Comparison of ENCODE assay signal across 27 cellular contexts in the genomic region with DNA sequence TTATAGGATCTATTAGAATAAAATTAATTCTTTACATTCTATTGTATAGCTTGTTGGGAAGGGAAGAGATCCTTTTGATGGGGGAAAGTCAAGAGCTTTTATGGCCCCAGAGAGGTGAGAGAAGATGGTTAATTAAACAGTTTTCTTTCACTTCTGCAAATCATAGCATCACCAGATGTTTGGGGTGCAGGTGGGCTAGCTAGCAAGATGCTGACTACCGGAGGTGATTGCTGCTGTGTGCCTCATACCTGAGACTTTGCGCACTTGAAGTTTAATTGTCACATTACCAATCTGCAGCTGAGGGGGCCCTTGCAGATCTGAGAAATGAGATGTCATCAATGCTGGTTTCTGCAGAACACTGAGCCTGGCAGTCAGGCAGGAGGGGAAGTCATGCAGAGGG.
"Had no signal": no experiment of that assay in that cellular context is flagged by ENCODE, and none has a peak within 500 bp of the region (broad histone marks: within the 10 kb centered on the region; RNA-seq: fewer than 3 reads in every experiment).

No MANE protein-coding gene starts in this region.

- H3K27ac ChIP-seq: ascending aorta, breast epithelium, cardiac muscle cell, colonic mucosa had no signal

- H3K36me3 ChIP-seq: ascending aorta, breast epithelium, cardiac muscle cell, colonic mucosa had no signal

- H3K4me1 ChIP-seq: ascending aorta, breast epithelium, colonic mucosa had no signal

- H3K27me3 ChIP-seq: ascending aorta, breast epithelium, colonic mucosa had no signal

- DNase-seq: activated CD4-positive, alpha-beta memory T cell treated with anti-CD3 and anti-CD28 coated beads for 36 hours; activated CD4-positive, alpha-beta T cell treated with anti-CD3 and anti-CD28 coated beads for 36 hours; activated CD4-positive, alpha-beta T cell treated with anti-CD3 and anti-CD28 coated beads, Interleukin-2, amount 10 ng/mL, durations not matched to agents 24 days and 14 days; activated CD4-positive, CD25-positive, alpha-beta regulatory T cell; activated CD4-positive, CD25-positive, alpha-beta regulatory T cell treated with anti-CD3 and anti-CD28 coated beads, Interleukin-2, amount 50 U/mL, for 72 hours; activated CD8-positive, alpha-beta memory T cell treated with anti-CD3 and anti-CD28 coated beads, Interleukin-2, amount 10 ng/mL, durations not matched to agents 7 days and 5 days; activated CD8-positive, alpha-beta memory T cell treated with anti-CD3 and anti-CD28 coated beads, Interleukin-2, amount 50 U/mL, for 4 hours; activated CD8-positive, alpha-beta T cell treated with anti-CD3 and anti-CD28 coated beads, Interleukin-2, amount 10 ng/mL, durations not matched to agents 7 days and 5 days; activated effector memory CD4-positive, alpha-beta T cell treated with Interleukin-2 at 50 U/mL for 16 hours; activated gamma-delta T cell treated with Interleukin-2 at 50 U/mL for 16 hours; activated naive CD4-positive, alpha-beta T cell treated with Interleukin-2 at 50 U/mL for 16 hours; activated naive CD8-positive, alpha-beta T cell treated with anti-CD3 and anti-CD28 coated beads for 36 hours; activated naive CD8-positive, alpha-beta T cell treated with anti-CD3 and anti-CD28 coated beads, Interleukin-2, amount 50 U/mL, for 24 hours; activated T-cell treated with anti-CD3 and anti-CD28 coated beads for 4 hours; activated T-cell treated with anti-CD3 and anti-CD28 coated beads, Interleukin-2, amount 50 U/mL, for 24 hours; activated T-cell treated with anti-CD3 and anti-CD28 coated beads, Interleukin-2, amount 50 U/mL, for 72 hours; central memory CD4-positive, alpha-beta T cell; cerebellar nuclear complex; colonic mucosa; effector CD8-positive, alpha-beta T cell; endodermal cell; head of caudate nucleus had no signal

- H3K9me3 ChIP-seq: ascending aorta, breast epithelium, colonic mucosa had no signal

- ATAC-seq: activated CD4-positive, alpha-beta T cell treated with anti-CD3 and anti-CD28 coated beads for 36 hours; activated CD8-positive, alpha-beta memory T cell treated with anti-CD3 and anti-CD28 coated beads, Interleukin-2, amount 10 ng/mL, durations not matched to agents 7 days and 5 days; activated CD8-positive, alpha-beta T cell treated with anti-CD3 and anti-CD28 coated beads, Interleukin-2, amount 10 ng/mL, durations not matched to agents 7 days and 5 days; activated naive CD8-positive, alpha-beta T cell treated with anti-CD3 and anti-CD28 coated beads, Interleukin-2, amount 50 U/mL, for 24 hours; activated T-cell treated with anti-CD3 and anti-CD28 coated beads, Interleukin-2, amount 50 U/mL, for 72 hours; activated T-helper 17 cell treated with anti-CD3 and anti-CD28 coated beads, Interleukin-2, amount 50 U/mL, for 72 hours; esophagus mucosa had no signal

- H3K4me3 ChIP-seq: ascending aorta, breast epithelium, cardiac muscle cell, colonic mucosa had no signal
